Comparison of ENCODE assay signal across 23 cellular contexts in genomic region chr6:155100591-155100990, GRCh38.
"Had no signal": no experiment of that assay in that cellular context is flagged by ENCODE, and none has a peak within 500 bp of the region (broad histone marks: within the 10 kb centered on the region; RNA-seq: fewer than 3 reads in every experiment).

No MANE protein-coding gene starts in this region.

- H3K4me3 ChIP-seq: adrenal gland had no signal

- H3K9me3 ChIP-seq: adrenal gland had no signal

- FAIRE-seq: bronchial epithelial cell, RCC 7860, TTC549 had no signal

- H3K27me3 ChIP-seq: adrenal gland had no signal

- H3K9me3 Mint-ChIP-seq: T-helper 1 cell treated with Interleukin-12 subunit alpha and Interleukin-12 subunit beta and Interleukin-4 antibody, amounts not matched to agents 30 μg/mL and 1 μg/mL, for 36 hours had no signal

- H3K27me3 Mint-ChIP-seq: activated B cell treated with CpG ODN at 0.5 μM for 24 hours; activated CD4-positive, alpha-beta T cell treated with anti-CD3 and anti-CD28 coated beads, Interleukin-2, amount 10 ng/mL, durations not matched to agents 24 days and 14 days had no signal

- H3K4me3 Mint-ChIP-seq: activated B cell treated with CpG ODN at 0.5 μM for 24 hours; activated CD4-positive, alpha-beta T cell treated with anti-CD3 and anti-CD28 coated beads, Interleukin-2, amount 10 ng/mL, durations not matched to agents 24 days and 14 days; activated naive CD8-positive, alpha-beta T cell treated with anti-CD3 and anti-CD28 coated beads, Interleukin-2, amount 10 ng/mL, durations not matched to agents 7 days and 5 days; T-helper 1 cell treated with Interleukin-12 subunit alpha and Interleukin-12 subunit beta and Interleukin-4 antibody, amounts not matched to agents 30 μg/mL and 1 μg/mL, for 36 hours had no signal

- DNase-seq: activated B cell treated with CpG ODN at 0.5 μM for 24 hours; activated CD4-positive, alpha-beta T cell treated with anti-CD3 and anti-CD28 coated beads for 1 hour; activated CD4-positive, alpha-beta T cell treated with anti-CD3 and anti-CD28 coated beads, Interleukin-2, amount 10 ng/mL, durations not matched to agents 24 days and 14 days; activated CD4-positive, alpha-beta T cell treated with anti-CD3 and anti-CD28 coated beads, Interleukin-2, amount 50 U/mL, for 48 hours; activated gamma-delta T cell treated with Interleukin-2 at 50 U/mL for 16 hours; activated naive CD4-positive, alpha-beta T cell treated with anti-CD3 and anti-CD28 coated beads, Interleukin-2, amount 50 U/mL, for 16 hours; activated naive CD8-positive, alpha-beta T cell treated with anti-CD3 and anti-CD28 coated beads, Interleukin-2, amount 10 ng/mL, durations not matched to agents 7 days and 5 days; activated T-cell treated with anti-CD3 and anti-CD28 coated beads for 4 hours; activated T-cell treated with anti-CD3 and anti-CD28 coated beads, Interleukin-2, amount 50 U/mL, for 48 hours; central memory CD4-positive, alpha-beta T cell; KG1; NCI-H1048; NCI-H187 treated with DMSO at 0.1 percent for 48 hours; NCI-H2227 treated with DMSO at 0.1 percent for 48 hours; NCI-H748 treated with DMSO at 0.1 percent for 48 hours; PC-3; T1000 had no signal

- H3K36me3 ChIP-seq: adrenal gland had no signal

- H3K4me1 Mint-ChIP-seq: activated B cell treated with CpG ODN at 0.5 μM for 24 hours; activated naive CD8-positive, alpha-beta T cell treated with anti-CD3 and anti-CD28 coated beads, Interleukin-2, amount 10 ng/mL, durations not matched to agents 7 days and 5 days had no signal

- H3K4me1 ChIP-seq: adrenal gland had no signal

- ATAC-seq: PC-3 had no signal

- H3K27ac Mint-ChIP-seq: activated B cell treated with CpG ODN at 0.5 μM for 24 hours; activated naive CD8-positive, alpha-beta T cell treated with anti-CD3 and anti-CD28 coated beads, Interleukin-2, amount 10 ng/mL, durations not matched to agents 7 days and 5 days; activated T-helper 2 cell treated with anti-CD3 and anti-CD28 coated beads, Interferon-gamma antibody, Interleukin-2, Interleukin-4, amounts not matched to agents 10 μg/mL and 5 μg/mL and 100 μg/mL, durations not matched to agents 14 hours and 24 hours and 36 hours; T-helper 1 cell treated with Interleukin-12 subunit alpha and Interleukin-12 subunit beta and Interleukin-4 antibody, amounts not matched to agents 30 μg/mL and 1 μg/mL, for 36 hours had no signal

- H3K27ac ChIP-seq: adrenal gland had no signal
